ENCODE assay signal across 16 cellular contexts in the genomic region with DNA sequence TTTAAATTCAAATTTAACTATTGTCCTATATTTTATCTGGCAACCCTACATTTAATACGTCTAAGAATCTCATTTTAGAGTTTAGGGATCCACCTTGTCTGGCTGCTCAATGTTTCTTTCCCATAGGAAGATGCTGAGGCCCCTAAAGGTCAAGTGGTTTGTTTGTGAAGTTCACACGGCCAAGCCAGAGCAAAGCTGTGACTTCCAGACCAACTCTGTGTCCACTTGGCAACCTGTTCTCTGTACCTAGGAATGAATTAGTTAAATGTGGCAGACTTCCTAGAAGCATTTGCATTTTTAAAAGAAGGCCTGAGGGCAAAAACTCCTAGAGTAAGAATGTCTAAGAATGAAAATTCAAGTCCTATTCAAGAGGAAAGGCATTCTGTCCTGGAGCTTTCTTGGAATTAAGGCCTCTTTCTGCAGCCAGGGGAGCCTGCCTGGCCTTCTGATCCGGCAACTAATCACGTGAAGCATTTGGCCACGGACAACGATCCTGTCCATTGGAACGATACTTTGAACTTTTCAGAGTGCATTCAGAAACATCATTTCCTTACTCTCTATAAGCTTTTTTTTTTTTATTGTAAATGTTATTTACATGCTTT.
DNase-seq lines count a peak whose midpoint lies in the region; ATAC-seq, FAIRE-seq and TF ChIP-seq lines count a peak whose summit lies in the region.
"Had no signal": no experiment of that assay in that cellular context is flagged by ENCODE, and none has a peak within 500 bp of the region (broad histone marks: within the 10 kb centered on the region; RNA-seq: fewer than 3 reads in every experiment).

No MANE protein-coding gene starts in this region.

- TF ChIP-seq POLR2A in H54 (IDR thresholded peaks at IDR 0.05; ENCODE audit: low read depth, low read length) = no peak

- H3K27ac ChIP-seq in left ventricle myocardium inferior (replicated peaks) (no peak overlapping the region), hepatocyte (peak overlapping the region; percentile 31), OCI-LY7 (ENCODE audit: low read depth, low read length, poor library complexity, severe bottlenecking) (no peak overlapping the region)
- H3K27ac ChIP-seq: upper lobe of left lung had no signal

- H3K4me1 ChIP-seq in left ventricle myocardium inferior (peaks cover 44% of the 10 kb centered on the region), hepatocyte (ENCODE audit: insufficient read depth) (peaks cover 35% of the 10 kb centered on the region), OCI-LY7 (ENCODE audit: insufficient read depth, low read length, poor library complexity, severe bottlenecking) (no peaks in the 10 kb centered on the region)
- H3K4me1 ChIP-seq: breast epithelium had no signal

- 58% methylated on average over 7 of the region's 7 CpGs for WGBS in hepatocyte (ENCODE audit: low lambda C conversion rate, missing lambda C conversion rate)

- peak overlapping the region; percentile 78 for H3K27ac Mint-ChIP-seq in osteocyte (ENCODE audit: unreplicated experiment)
- H3K27ac Mint-ChIP-seq: T-helper 1 cell treated with Interleukin-12 subunit alpha and Interleukin-12 subunit beta and Interleukin-4 antibody, amounts not matched to agents 30 μg/mL and 1 μg/mL, for 36 hours had no signal

- peaks cover 7% of the 10 kb centered on the region for H3K36me3 Mint-ChIP-seq in osteocyte (ENCODE audit: unreplicated experiment)

- H2AFZ ChIP-seq in hepatocyte (no peak overlapping the region), OCI-LY7 (ENCODE audit: low read length) (no peak overlapping the region)

- H3K4me2 ChIP-seq in hepatocyte = no peak overlapping the region
- no peak overlapping the region for H3K4me2 ChIP-seq in OCI-LY7 (ENCODE audit: low read length)

- POLR2A ChIA-PET in OCI-LY7 (lab: Charles Lee) = no interaction called here

- TF ChIP-seq CTCF in left ventricle myocardium inferior (IDR thresholded peaks at IDR 0.05; ENCODE audit: borderline replicate concordance) = peak; percentile 29
- no peak for TF ChIP-seq CTCF in hepatocyte (IDR thresholded peaks at IDR 0.05; ENCODE audit: poor library complexity)
- TF ChIP-seq CTCF in osteocyte (IDR thresholded peaks at IDR 0.05) = no peak
- TF ChIP-seq CTCF in OCI-LY7 (conservative IDR thresholded peaks at IDR 0.05; ENCODE audit: low read length) = no peak

- H3K27me3 ChIP-seq in left ventricle myocardium inferior (ENCODE audit: low read depth) (no peaks in the 10 kb centered on the region), hepatocyte (no peaks in the 10 kb centered on the region)
- H3K27me3 ChIP-seq: breast epithelium, upper lobe of left lung had no signal

- no peaks in the 10 kb centered on the region for H3K36me3 ChIP-seq in left ventricle myocardium inferior
- no peaks in the 10 kb centered on the region for H3K36me3 ChIP-seq in hepatocyte (replicated peaks; ENCODE audit: insufficient read depth, low read depth)
- H3K36me3 ChIP-seq in OCI-LY7 (ENCODE audit: insufficient read depth, low read length) = no peaks in the 10 kb centered on the region
- H3K36me3 ChIP-seq: breast epithelium, upper lobe of left lung had no signal

- no peaks in the 10 kb centered on the region for H3K27me3 Mint-ChIP-seq in osteocyte (ENCODE audit: unreplicated experiment)

- H3K4me3 ChIP-seq in left ventricle myocardium inferior = no peak overlapping the region
- no peak overlapping the region for H3K4me3 ChIP-seq in hepatocyte
- no peak overlapping the region for H3K4me3 ChIP-seq in OCI-LY7 (ENCODE audit: low read depth, low read length, poor library complexity, severe bottlenecking)
- H3K4me3 ChIP-seq: breast epithelium, upper lobe of left lung had no signal

- H3K9me2 ChIP-seq in hepatocyte (replicated peaks; ENCODE audit: insufficient read depth) (no peaks in the 10 kb centered on the region), OCI-LY7 (ENCODE audit: insufficient read depth, low read length) (no peaks in the 10 kb centered on the region)

- CTCF ChIA-PET in OCI-LY7 (lab: Charles Lee; ENCODE audit: unreplicated experiment) = no interaction called here

- no peak for DNase-seq in left ventricle myocardium inferior
- no peak for DNase-seq in left ventricle myocardium superior
- no peak for DNase-seq in hepatocyte (ENCODE audit: low spot score)
- DNase-seq in osteocyte (ENCODE audit: extremely low spot score, unreplicated experiment) = no peak
- DNase-seq in H54 (ENCODE audit: insufficient read length, low spot score) = no peak
- DNase-seq in OCI-LY7 (ENCODE audit: low spot score) = no peak
- DNase-seq: activated CD4-positive, CD25-positive, alpha-beta regulatory T cell; effector CD8-positive, alpha-beta T cell; GDM1; NCI-H2029 treated with DMSO at 0.1 percent for 48 hours; stimulated activated CD4-positive, alpha-beta T cell treated with anti-CD3 and anti-CD28 coated beads, Interleukin-4, amount 100 ng/mL, for 4 hours; upper lobe of left lung had no signal

- H4K20me1 ChIP-seq in hepatocyte (ENCODE audit: insufficient read depth, poor library complexity, severe bottlenecking) = no peaks in the 10 kb centered on the region
- H4K20me1 ChIP-seq in OCI-LY7 (ENCODE audit: insufficient read depth, low read length) = no peaks in the 10 kb centered on the region

- no TSS peak for BruUV-seq in OCI-LY7 (replicated peaks; lab: Mats Ljungman, UMichigan)

- H3K9me3 Mint-ChIP-seq in osteocyte (ENCODE audit: unreplicated experiment) = no peaks in the 10 kb centered on the region
- H3K9me3 Mint-ChIP-seq: T-helper 1 cell treated with Interleukin-12 subunit alpha and Interleukin-12 subunit beta and Interleukin-4 antibody, amounts not matched to agents 30 μg/mL and 1 μg/mL, for 36 hours had no signal

- no peak overlapping the region for H3K4me3 Mint-ChIP-seq in osteocyte (ENCODE audit: unreplicated experiment)
- H3K4me3 Mint-ChIP-seq: T-helper 1 cell treated with Interleukin-12 subunit alpha and Interleukin-12 subunit beta and Interleukin-4 antibody, amounts not matched to agents 30 μg/mL and 1 μg/mL, for 36 hours had no signal

- no peak for ATAC-seq in left ventricle myocardium superior
- ATAC-seq in HG02938 (IDR thresholded peaks at IDR 0.05; ENCODE audit: unreplicated experiment) = no peak
- no peak for ATAC-seq in GM18498 (IDR thresholded peaks at IDR 0.05; ENCODE audit: unreplicated experiment)

- H3K4me1 Mint-ChIP-seq in osteocyte (ENCODE audit: unreplicated experiment) = peaks cover 92% of the 10 kb centered on the region

- no peak for FAIRE-seq in H54 (lab: Jason Lieb, UNC)

- H3K9me3 ChIP-seq in left ventricle myocardium inferior (replicated peaks) = no peaks in the 10 kb centered on the region
- no peaks in the 10 kb centered on the region for H3K9me3 ChIP-seq in hepatocyte (ENCODE audit: low read depth)
- no peaks in the 10 kb centered on the region for H3K9me3 ChIP-seq in OCI-LY7 (ENCODE audit: low read length)
- H3K9me3 ChIP-seq: breast epithelium, upper lobe of left lung had no signal

- H3K79me2 ChIP-seq in hepatocyte (peaks cover 62% of the 10 kb centered on the region), OCI-LY7 (ENCODE audit: insufficient read depth, low read depth, low read length) (no peaks in the 10 kb centered on the region)

- intact Hi-C loops in left ventricle myocardium inferior (cut with micrococcal nuclease) = no loop called here
- intact Hi-C loops in left ventricle myocardium superior (cut with micrococcal nuclease) = no loop called here
- intact Hi-C loops in OCI-LY7 (cut with micrococcal nuclease; ENCODE audit: unreplicated experiment) = loop anchor here (5.0 kb wide), 1 partner anchor 158 kb away; no protein-coding TSS in a partner anchor
